Comparison of ENCODE assay signal across 16 cellular contexts in genomic region chr14:46378248-46378647, GRCh38.
A peak's percentile ranks its signal among the peaks of the same experiment; 100 is the strongest.
DNase-seq lines count a peak whose midpoint lies in the region; ATAC-seq and TF ChIP-seq lines count a peak whose summit lies in the region.
"Had no signal": no experiment of that assay in that cellular context is flagged by ENCODE, and none has a peak within 500 bp of the region (broad histone marks: within the 10 kb centered on the region; RNA-seq: fewer than 3 reads in every experiment).

No MANE protein-coding gene starts in this region.

- no peaks in the 10 kb centered on the region for H3K4me1 ChIP-seq in breast epithelium
- H3K4me1 ChIP-seq in RWPE2 (ENCODE audit: insufficient read depth, poor library complexity, severe bottlenecking): no peaks in the 10 kb centered on the region
- no peaks in the 10 kb centered on the region for H3K4me1 ChIP-seq in OCI-LY7 (ENCODE audit: insufficient read depth, low read length, poor library complexity, severe bottlenecking)
- H3K4me1 ChIP-seq: HAP-1 had no signal

- H3K4me3 ChIP-seq in breast epithelium (no peak overlapping the region), RWPE2 (ENCODE audit: severe bottlenecking) (no peak overlapping the region), OCI-LY7 (ENCODE audit: low read depth, low read length, poor library complexity, severe bottlenecking) (no peak overlapping the region)
- H3K4me3 ChIP-seq: HAP-1 had no signal

- H2AFZ ChIP-seq in OCI-LY7 (ENCODE audit: low read length): no peak overlapping the region

- no peaks in the 10 kb centered on the region for H3K4me1 Mint-ChIP-seq in MCF 10A (ENCODE audit: insufficient read depth, unreplicated experiment)
- H3K4me1 Mint-ChIP-seq in osteocyte (ENCODE audit: unreplicated experiment): no peaks in the 10 kb centered on the region
- H3K4me1 Mint-ChIP-seq: CD4-positive, alpha-beta memory T cell had no signal

- H4K20me1 ChIP-seq in OCI-LY7 (ENCODE audit: insufficient read depth, low read length): no peaks in the 10 kb centered on the region

- no peaks in the 10 kb centered on the region for H3K27me3 Mint-ChIP-seq in MCF 10A (ENCODE audit: insufficient read depth, unreplicated experiment)
- H3K27me3 Mint-ChIP-seq in osteocyte (ENCODE audit: unreplicated experiment): no peaks in the 10 kb centered on the region
- H3K27me3 Mint-ChIP-seq: CD4-positive, alpha-beta memory T cell had no signal

- H3K9me2 ChIP-seq in OCI-LY7 (ENCODE audit: insufficient read depth, low read length): no peaks in the 10 kb centered on the region

- BruUV-seq in MCF 10A (replicated peaks; lab: Mats Ljungman, UMichigan): no TSS peak
- no TSS peak for BruUV-seq in OCI-LY7 (replicated peaks; lab: Mats Ljungman, UMichigan)

- H3K27ac Mint-ChIP-seq in MCF 10A (ENCODE audit: low read depth, unreplicated experiment): no peak overlapping the region
- no peak overlapping the region for H3K27ac Mint-ChIP-seq in osteocyte (ENCODE audit: unreplicated experiment)
- H3K27ac Mint-ChIP-seq: CD4-positive, alpha-beta memory T cell; HFFc6 had no signal

- no peak for TF ChIP-seq POLR2A in breast epithelium (IDR thresholded peaks at IDR 0.05)

- DNase-seq in MCF 10A (ENCODE audit: unreplicated experiment) (peak; percentile 39), breast epithelium (ENCODE audit: low spot score in 2 of 2) (no peak), ELR (ENCODE audit: low read depth) (peak; percentile 18), RWPE2 (ENCODE audit: low spot score) (no peak), OCI-LY7 (ENCODE audit: low spot score) (no peak), osteocyte (ENCODE audit: extremely low spot score, unreplicated experiment) (no peak)
- DNase-seq: 8988T; C1 segment of cervical spinal cord; Calu3; CD4-positive, alpha-beta memory T cell; COR-L47; DMS153; DMS79 treated with DMSO at 0.1 percent for 48 hours; GOT3; HFFc6 had no signal

- intact Hi-C loops in MCF 10A (cut with micrococcal nuclease) (no loop called here), breast epithelium (cut with DNase I; ENCODE audit: low total_unique reads) (no loop called here), OCI-LY7 (cut with micrococcal nuclease; ENCODE audit: unreplicated experiment) (no loop called here)

- no peaks in the 10 kb centered on the region for H3K27me3 ChIP-seq in breast epithelium
- H3K27me3 ChIP-seq in RWPE2 (ENCODE audit: insufficient read depth, poor library complexity, severe bottlenecking): peaks cover 18% of the 10 kb centered on the region

- peak; percentile 64 for ATAC-seq in RWPE2 (ENCODE audit: low read depth)

- CTCF ChIA-PET in MCF 10A (lab: Yijun Ruan, JAX) (no interaction called here), OCI-LY7 (lab: Charles Lee; ENCODE audit: unreplicated experiment) (no interaction called here)

- no peak overlapping the region for H3K27ac ChIP-seq in breast epithelium
- no peak overlapping the region for H3K27ac ChIP-seq in RWPE2 (ENCODE audit: poor library complexity, severe bottlenecking)
- no peak overlapping the region for H3K27ac ChIP-seq in OCI-LY7 (ENCODE audit: low read depth, low read length, poor library complexity, severe bottlenecking)

- no peak overlapping the region for H3K4me2 ChIP-seq in OCI-LY7 (ENCODE audit: low read length)

- H3K36me3 ChIP-seq in breast epithelium (no peaks in the 10 kb centered on the region), RWPE2 (ENCODE audit: low read depth) (no peaks in the 10 kb centered on the region), OCI-LY7 (ENCODE audit: insufficient read depth, low read length) (no peaks in the 10 kb centered on the region)
- H3K36me3 ChIP-seq: HAP-1 had no signal

- no peaks in the 10 kb centered on the region for H3K36me3 Mint-ChIP-seq in MCF 10A (ENCODE audit: insufficient read depth, unreplicated experiment)
- no peaks in the 10 kb centered on the region for H3K36me3 Mint-ChIP-seq in osteocyte (ENCODE audit: unreplicated experiment)

- TF ChIP-seq CTCF in MCF 10A (IDR thresholded peaks at IDR 0.05; ENCODE audit: unreplicated experiment) (no peak), breast epithelium (IDR thresholded peaks at IDR 0.05) (no peak), RWPE2 (IDR thresholded peaks at IDR 0.05; ENCODE audit: poor library complexity, severe bottlenecking) (no peak), OCI-LY7 (conservative IDR thresholded peaks at IDR 0.05; ENCODE audit: low read length) (no peak), osteocyte (IDR thresholded peaks at IDR 0.05) (no peak)

- H3K9me3 Mint-ChIP-seq in MCF 10A (ENCODE audit: unreplicated experiment) (peaks cover 15% of the 10 kb centered on the region), osteocyte (ENCODE audit: unreplicated experiment) (peaks cover 14% of the 10 kb centered on the region)

- H3K9me3 ChIP-seq in breast epithelium (no peaks in the 10 kb centered on the region), RWPE2 (ENCODE audit: severe bottlenecking) (no peaks in the 10 kb centered on the region), OCI-LY7 (ENCODE audit: low read length) (no peaks in the 10 kb centered on the region)
- H3K9me3 ChIP-seq: HAP-1 had no signal

- no peak overlapping the region for H3K4me3 Mint-ChIP-seq in MCF 10A (ENCODE audit: unreplicated experiment)
- H3K4me3 Mint-ChIP-seq in osteocyte (ENCODE audit: unreplicated experiment): no peak overlapping the region
- H3K4me3 Mint-ChIP-seq: CD4-positive, alpha-beta memory T cell; HFFc6 had no signal

- H3K79me2 ChIP-seq in OCI-LY7 (ENCODE audit: insufficient read depth, low read depth, low read length): no peaks in the 10 kb centered on the region

- POLR2A ChIA-PET in MCF 10A (lab: Yijun Ruan, JAX): no interaction called here
- POLR2A ChIA-PET in OCI-LY7 (lab: Charles Lee): no interaction called here

Comparison
In these comparisons a context has a peak if more than half of its experiments do, and no peak if none do; other contexts are left out.
1. DNase-seq: peak in MCF 10A (single experiment) and ELR (single experiment); none in breast epithelium (0 of 2), RWPE2 (single experiment), OCI-LY7 (single experiment) and osteocyte (single experiment).